ENCODE assay signal across 1 cellular context in genomic region chr22:37378642-37379058, GRCh38.
TF ChIP-seq lines count a peak whose summit lies in the region.

No MANE protein-coding gene starts in this region.

TF ChIP-seq in HCT116, 20 proteins besides CTCF, POLR2A, EP300 and RAD21:
- no peak for TF ChIP-seq YY1 (IDR thresholded peaks at IDR 0.05; ENCODE audit: extremely low read depth, insufficient replicate concordance, low read depth, low read length)
- no peak for TF ChIP-seq SP1 (IDR thresholded peaks at IDR 0.05; ENCODE audit: low read depth)
- no peak for TF ChIP-seq CBX3 (IDR thresholded peaks at IDR 0.05; ENCODE audit: low read depth)
- TF ChIP-seq JUND (IDR thresholded peaks at IDR 0.05): no peak
- TF ChIP-seq CEBPB (IDR thresholded peaks at IDR 0.05; ENCODE audit: low read depth): no peak
- no peak for TF ChIP-seq ZNF274 (IDR thresholded peaks at IDR 0.05; ENCODE audit: low read depth, low read length)
- no peak for TF ChIP-seq SRF (IDR thresholded peaks at IDR 0.05; ENCODE audit: low read depth)
- TF ChIP-seq TCF7L2 (IDR thresholded peaks at IDR 0.05; ENCODE audit: borderline replicate concordance, extremely low read depth, insufficient read depth, insufficient read length): no peak
- TF ChIP-seq ZBTB33 (IDR thresholded peaks at IDR 0.05; ENCODE audit: extremely low read depth, insufficient replicate concordance, low read length): no peak
- TF ChIP-seq MAX (IDR thresholded peaks at IDR 0.05): no peak
- TF ChIP-seq EZH2 (IDR thresholded peaks at IDR 0.05): no peak
- no peak for TF ChIP-seq REST (IDR thresholded peaks at IDR 0.05; ENCODE audit: low read depth)
- no peak for TF ChIP-seq ATF3 (IDR thresholded peaks at IDR 0.05)
- TF ChIP-seq EGR1 (IDR thresholded peaks at IDR 0.05; ENCODE audit: low read depth): no peak
- TF ChIP-seq SIN3A (IDR thresholded peaks at IDR 0.05; ENCODE audit: low read depth): no peak
- TF ChIP-seq EZH2phosphoT487 (IDR thresholded peaks at IDR 0.05; ENCODE audit: borderline replicate concordance): no peak
- no peak for TF ChIP-seq POLR2AphosphoS5 (IDR thresholded peaks at IDR 0.05; ENCODE audit: low read depth, low read length)
- TF ChIP-seq FOSL1 (IDR thresholded peaks at IDR 0.05; ENCODE audit: low read depth): no peak
- no peak for TF ChIP-seq ELF1 (IDR thresholded peaks at IDR 0.05; ENCODE audit: borderline replicate concordance, low read depth)
- no peak for TF ChIP-seq ZFX (IDR thresholded peaks at IDR 0.05)
TF ChIP-seq in HCT116: peak in this region for 0.
